Comparison of ENCODE assay signal across 13 cellular contexts in genomic region chr2:151043484-151043883, GRCh38.
DNase-seq lines count a peak whose midpoint lies in the region; ATAC-seq and TF ChIP-seq lines count a peak whose summit lies in the region.
"Had no signal": no experiment of that assay in that cellular context is flagged by ENCODE, and none has a peak within 500 bp of the region (broad histone marks: within the 10 kb centered on the region; RNA-seq: fewer than 3 reads in every experiment).

No MANE protein-coding gene starts in this region.

- H3K36me3 Mint-ChIP-seq in effector memory CD8-positive, alpha-beta T cell (ENCODE audit: insufficient read depth): no peaks in the 10 kb centered on the region
- H3K36me3 Mint-ChIP-seq: activated naive CD8-positive, alpha-beta T cell treated with anti-CD3 and anti-CD28 coated beads for 36 hours had no signal

- H3K4me1 ChIP-seq in adrenal gland (replicated peaks in 1 of 2): no peaks in the 10 kb centered on the region
- H3K4me1 ChIP-seq: right atrium auricular region, thyroid gland had no signal

- H3K27ac Mint-ChIP-seq in effector memory CD8-positive, alpha-beta T cell: no peak overlapping the region
- H3K27ac Mint-ChIP-seq: activated naive CD8-positive, alpha-beta T cell treated with anti-CD3 and anti-CD28 coated beads for 36 hours; T-helper 2 cell treated with Interferon-gamma antibody and Interleukin-4, amounts not matched to agents 5 μg/mL and 100 μg/mL, for 36 hours had no signal

- H3K27me3 Mint-ChIP-seq in effector memory CD8-positive, alpha-beta T cell: peaks cover 21 to 29% of the 10 kb centered on the region in 2 donors

- no peak for TF ChIP-seq POLR2A in adrenal gland (IDR thresholded peaks at IDR 0.05)

- H3K4me1 Mint-ChIP-seq in effector memory CD8-positive, alpha-beta T cell (ENCODE audit: low read depth in 2 of 2): no peaks in the 10 kb centered on the region
- H3K4me1 Mint-ChIP-seq: activated naive CD8-positive, alpha-beta T cell treated with anti-CD3 and anti-CD28 coated beads for 36 hours had no signal

- H3K4me3 ChIP-seq in kidney epithelial cell (ENCODE audit: low read depth, low read length): no peak overlapping the region
- no peak overlapping the region for H3K4me3 ChIP-seq in adrenal gland
- H3K4me3 ChIP-seq: right atrium auricular region, thyroid gland had no signal

- H3K36me3 ChIP-seq in kidney epithelial cell (ENCODE audit: control insufficient read depth, insufficient read depth, low read length): no peaks in the 10 kb centered on the region
- H3K36me3 ChIP-seq in adrenal gland (replicated peaks in 1 of 2): no peaks in the 10 kb centered on the region
- H3K36me3 ChIP-seq: right atrium auricular region, thyroid gland had no signal

- DNase-seq in Daoy (ENCODE audit: low read depth) (peak; percentile 78), M059J (ENCODE audit: low read depth) (peak; percentile 92), amniotic stem cell (lab: John Stamatoyannopoulos, UW) (peak; percentile 66), kidney epithelial cell (ENCODE audit: low read depth) (peak; percentile 76), adrenal gland (no peak), NAMALWA (ENCODE audit: low spot score) (no peak), germinal center (ENCODE audit: low spot score) (no peak)
- DNase-seq in effector memory CD8-positive, alpha-beta T cell: no peak
- DNase-seq: activated naive CD8-positive, alpha-beta T cell treated with anti-CD3 and anti-CD28 coated beads for 36 hours; C1 segment of cervical spinal cord; thyroid gland had no signal

- H3K27ac ChIP-seq in adrenal gland: no peak overlapping the region
- H3K27ac ChIP-seq: right atrium auricular region, thyroid gland had no signal

- TF ChIP-seq CTCF in kidney epithelial cell (IDR thresholded peaks at IDR 0.05; ENCODE audit: insufficient read depth, low read length, poor library complexity, severe bottlenecking) (no peak), adrenal gland (IDR thresholded peaks at IDR 0.05) (no peak)

- intact Hi-C loops in adrenal gland (cut with DNase I): no loop called here

- ATAC-seq in effector memory CD8-positive, alpha-beta T cell (replicated peaks): no peak

- H3K9me3 ChIP-seq in adrenal gland (replicated peaks in 1 of 3): no peaks in the 10 kb centered on the region
- H3K9me3 ChIP-seq: right atrium auricular region, thyroid gland had no signal

- no peak overlapping the region for H3K4me3 Mint-ChIP-seq in effector memory CD8-positive, alpha-beta T cell
- H3K4me3 Mint-ChIP-seq: activated naive CD8-positive, alpha-beta T cell treated with anti-CD3 and anti-CD28 coated beads for 36 hours; T-helper 2 cell treated with Interferon-gamma antibody and Interleukin-4, amounts not matched to agents 5 μg/mL and 100 μg/mL, for 36 hours had no signal

- H3K9me3 Mint-ChIP-seq in effector memory CD8-positive, alpha-beta T cell: no peaks in the 10 kb centered on the region
- H3K9me3 Mint-ChIP-seq: activated naive CD8-positive, alpha-beta T cell treated with anti-CD3 and anti-CD28 coated beads for 36 hours; T-helper 2 cell treated with Interferon-gamma antibody and Interleukin-4, amounts not matched to agents 5 μg/mL and 100 μg/mL, for 36 hours had no signal

- 73 to 81% (median 77%) methylated on average over 5 of the region's 5 CpGs for WGBS in adrenal gland, 4 donors

- no peaks in the 10 kb centered on the region for H3K27me3 ChIP-seq in kidney epithelial cell (ENCODE audit: control insufficient read depth, insufficient read depth, low read length)
- H3K27me3 ChIP-seq in adrenal gland: no peaks in the 10 kb centered on the region
- H3K27me3 ChIP-seq: right atrium auricular region, thyroid gland had no signal

Comparison
In these comparisons a context has a peak if more than half of its experiments do, and no peak if none do; other contexts are left out.
1. DNase-seq: peak in Daoy (single experiment), M059J (single experiment), amniotic stem cell (single experiment) and kidney epithelial cell (single experiment); none in adrenal gland (0 of 7), NAMALWA (single experiment), germinal center (single experiment) and effector memory CD8-positive, alpha-beta T cell (0 of 3).